10 cellular contexts compared by ENCODE assay signal in genomic region chr11:68142028-68142412, GRCh38. TPM values are rescaled to one million over a fixed set of nuclear protein-coding genes. Genes with fewer than 3 reads are reported as not detected.
DNase-seq lines count a peak whose midpoint lies in the region; ATAC-seq and TF ChIP-seq lines count a peak whose summit lies in the region.
"Had no signal": no experiment of that assay in that cellular context is flagged by ENCODE, and none has a peak within 500 bp of the region (broad histone marks: within the 10 kb centered on the region; RNA-seq: fewer than 3 reads in every experiment).

No MANE protein-coding gene starts in this region.

- H3K4me3 ChIP-seq in lower leg skin (ENCODE audit: low read depth, poor library complexity, severe bottlenecking), result no peak overlapping the region
- no peak overlapping the region for H3K4me3 ChIP-seq in stomach
- H3K4me3 ChIP-seq in spleen, result peak overlapping the region in 1 of 8 donors; percentile 17

- no peak for TF ChIP-seq EP300 in stomach (IDR thresholded peaks at IDR 0.05)

- H3K27ac ChIP-seq in stomach (peak overlapping the region; percentile 69 to 92 (median 80)), spleen (peak overlapping the region in 1 of 8 donors; percentile 7)
- H3K27ac ChIP-seq: 22Rv1 had no signal

- WGBS in lower leg skin, 2 donors, result 59 to 60% methylated on average over 13 of the region's 13 CpGs
- 22 to 60% (median 40%) methylated on average over 13 of the region's 13 CpGs for whole genome bisulfite sequencing in stomach, 5 donors
- WGBS in spleen, 5 donors, result 22 to 56% (median 32%) methylated on average over 8 to 13 of the region's 13 CpGs

- CTCF ChIA-PET in activated CD8-positive, alpha-beta T cell treated with anti-CD3 and anti-CD28 coated beads for 36 hours (lab: Charles Lee), result no interaction called here

- DNase-seq in NCI-H2081 (lab: John Stamatoyannopoulos, UW) (peak; percentile 4 to 48), NCI-H2081 treated with DMSO at 0.1 percent for 48 hours (lab: John Stamatoyannopoulos, UW) (no peak), lower leg skin (ENCODE audit: low spot score in 2 of 2) (peak; percentile 44 to 86), stomach (peak; percentile 85), spleen (no peak), DMS153 (lab: John Stamatoyannopoulos, UW) (no peak), SHP77 treated with DMSO at 0.1 percent for 48 hours (lab: John Stamatoyannopoulos, UW) (no peak)
- peak; percentile 87 for DNase-seq in activated CD8-positive, alpha-beta T cell treated with anti-CD3 and anti-CD28 coated beads for 36 hours
- DNase-seq: NCI-H82 had no signal

- H3K9me3 Mint-ChIP-seq in activated CD8-positive, alpha-beta T cell treated with anti-CD3 and anti-CD28 coated beads for 36 hours, result no peaks in the 10 kb centered on the region

- no peaks in the 10 kb centered on the region for H3K9me3 ChIP-seq in stomach
- H3K9me3 ChIP-seq in spleen, result no peaks in the 10 kb centered on the region

- ATAC-seq in activated CD8-positive, alpha-beta T cell treated with anti-CD3 and anti-CD28 coated beads for 36 hours, result peak; percentile 92

- TF ChIP-seq POLR2A in lower leg skin (IDR thresholded peaks at IDR 0.05) (no peak), stomach (IDR thresholded peaks at IDR 0.05) (no peak), spleen (IDR thresholded peaks at IDR 0.05) (no peak)

- H3K4me1 Mint-ChIP-seq in activated CD8-positive, alpha-beta T cell treated with anti-CD3 and anti-CD28 coated beads for 36 hours (ENCODE audit: low read depth), result peaks cover 13% of the 10 kb centered on the region

- no peaks in the 10 kb centered on the region for H3K27me3 Mint-ChIP-seq in activated CD8-positive, alpha-beta T cell treated with anti-CD3 and anti-CD28 coated beads for 36 hours

- H3K36me3 ChIP-seq in stomach, result no peaks in the 10 kb centered on the region
- H3K36me3 ChIP-seq in spleen, result no peaks in the 10 kb centered on the region

- TF ChIP-seq CTCF in activated CD8-positive, alpha-beta T cell treated with anti-CD3 and anti-CD28 coated beads for 36 hours (IDR thresholded peaks at IDR 0.05), result no peak
- no peak for TF ChIP-seq CTCF in lower leg skin (IDR thresholded peaks at IDR 0.05)
- no peak for TF ChIP-seq CTCF in stomach (IDR thresholded peaks at IDR 0.05)
- TF ChIP-seq CTCF in spleen (IDR thresholded peaks at IDR 0.05 in 8 of 11, conservative IDR thresholded peaks at IDR 0.05 in 3 of 11), result no peak

- H3K4me1 ChIP-seq in stomach, result peaks cover 49 to 79% (median 67%) of the 10 kb centered on the region in 4 donors
- H3K4me1 ChIP-seq in spleen, result peaks cover 0 to 57% (median 39%) of the 10 kb centered on the region in 6 donors

- intact Hi-C loops in activated CD8-positive, alpha-beta T cell treated with anti-CD3 and anti-CD28 coated beads for 36 hours (cut with micrococcal nuclease), result no loop called here
- intact Hi-C loops in lower leg skin (cut with DNase I; ENCODE audit: low total_unique reads), result no loop called here
- intact Hi-C loops in stomach (cut with DNase I; ENCODE audit: low total_unique reads), result no loop called here
- intact Hi-C loops in spleen (cut with DNase I; ENCODE audit: low total_unique reads), result no loop called here

- H3K4me3 Mint-ChIP-seq in activated CD8-positive, alpha-beta T cell treated with anti-CD3 and anti-CD28 coated beads for 36 hours, result peak overlapping the region; percentile 27

- no peaks in the 10 kb centered on the region for H3K27me3 ChIP-seq in stomach
- H3K27me3 ChIP-seq in spleen (replicated peaks in 1 of 7), result no peaks in the 10 kb centered on the region

- POLR2A ChIA-PET in activated CD8-positive, alpha-beta T cell treated with anti-CD3 and anti-CD28 coated beads for 36 hours (lab: Charles Lee), result interaction anchor here (0.6 to 1.6 kb wide), 3 partner anchors 16 to 89 kb away, joined by 3 to 5 read pairs (median 3); partner anchors contain the start of gene CHKA

- no peaks in the 10 kb centered on the region for H3K36me3 Mint-ChIP-seq in activated CD8-positive, alpha-beta T cell treated with anti-CD3 and anti-CD28 coated beads for 36 hours (ENCODE audit: low read depth)

- peak overlapping the region; percentile 83 for H3K27ac Mint-ChIP-seq in activated CD8-positive, alpha-beta T cell treated with anti-CD3 and anti-CD28 coated beads for 36 hours

RNA-seq across cellular contexts. Expression of gene CHKA, which starts 20.8 kb away (rescaled TPM):
- 10 to 100 TPM; 15.8 to 16.7 TPM for total RNA-seq in activated CD8-positive, alpha-beta T cell treated with anti-CD3 and anti-CD28 coated beads for 36 hours
- total RNA-seq in lower leg skin (10 to 100 TPM in 3 of 4 donors, 1 to 10 TPM in 1; 5.9 to 15.6 (median 13.1) TPM), stomach (100 to 1,000 TPM in 4 of 5 donors, 10 to 100 TPM in 1; 85.9 to 227 (median 147) TPM), spleen (10 to 100 TPM; 24.8 to 76.1 (median 43.2) TPM)
- polyA plus RNA-seq in stomach (10 to 100 TPM; 20.9 to 47.2 (median 36.7) TPM), spleen (10 to 100 TPM; 19.7 to 26.1 (median 24.7) TPM)

Comparison
In these comparisons a context has a peak if more than half of its experiments do, and no peak if none do; other contexts are left out.
1. DNase-seq: peak in NCI-H2081 (2 of 2), activated CD8-positive, alpha-beta T cell treated with anti-CD3 and anti-CD28 coated beads for 36 hours (single experiment), lower leg skin (2 of 2) and stomach (single experiment); none in NCI-H2081 treated with DMSO at 0.1 percent for 48 hours (single experiment), spleen (single experiment), DMS153 (single experiment) and SHP77 treated with DMSO at 0.1 percent for 48 hours (single experiment).